Comparison of ENCODE assay signal across 25 cellular contexts in the genomic region with DNA sequence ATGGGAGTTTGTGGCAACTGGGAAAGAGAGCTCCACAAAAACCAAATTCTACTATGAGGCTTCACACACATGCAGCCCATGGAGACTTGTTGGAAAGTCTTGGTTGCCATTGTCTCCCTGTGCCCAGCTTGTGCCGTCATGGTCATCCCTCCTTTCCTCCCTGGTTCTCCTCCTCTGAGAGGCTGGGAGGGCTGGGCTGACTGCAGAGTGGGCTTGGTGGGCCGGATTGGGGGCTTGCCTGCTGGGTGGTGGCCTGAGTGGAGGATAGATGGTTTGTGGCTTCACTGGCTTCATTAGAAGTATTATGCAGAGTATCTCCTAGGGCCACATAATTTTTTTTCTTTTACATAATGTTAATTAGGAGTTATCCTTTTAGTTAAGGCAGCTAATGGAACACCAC. TPM values are rescaled to one million over a fixed set of nuclear protein-coding genes. Genes with fewer than 3 reads are reported as not detected.
"Had no signal": no experiment of that assay in that cellular context is flagged by ENCODE, and none has a peak within 500 bp of the region (broad histone marks: within the 10 kb centered on the region; RNA-seq: fewer than 3 reads in every experiment).

No MANE protein-coding gene starts in this region.

- H3K27ac ChIP-seq: ovary, parathyroid adenoma, psoas muscle, right lobe of liver, sigmoid colon, thoracic aorta, thyroid gland, tibial nerve, uterus had no signal

- H3K27me3 ChIP-seq: ovary, right lobe of liver, thyroid gland, tibial nerve, uterus had no signal

- DNase-seq: naive B cell; naive thymus-derived CD8-positive, alpha-beta T cell; nephron progenitor cell; occipital lobe; ovary; psoas muscle; right cardiac atrium; right lobe of liver; sigmoid colon; small intestine; stimulated activated CD4-positive, alpha-beta T cell treated with anti-CD3 and anti-CD28 coated beads, Interleukin-15, amount 100 ng/mL, for 24 hours; stimulated activated CD4-positive, alpha-beta T cell treated with anti-CD3 and anti-CD28 coated beads, Interleukin-2, amount 100 ng/mL, for 24 hours; stimulated activated CD4-positive, alpha-beta T cell treated with anti-CD3 and anti-CD28 coated beads, Interleukin-2, amount 100 ng/mL, for 48 hours; stimulated activated CD4-positive, alpha-beta T cell treated with anti-CD3 and anti-CD28 coated beads, Interleukin-4, amount 100 ng/mL, for 24 hours; stimulated activated naive B cell treated with anti-CD40 and anti-IgM and Interleukin-4, amounts not matched to agents 10 μg/mL and 1 μg/mL and 100 μg/mL, for 72 hours; stimulated activated naive CD4-positive, alpha-beta T cell treated with Interleukin-2 at 50 U/mL for 16 hours; thyroid gland; trophoblast cell; uterus had no signal

- H3K36me3 ChIP-seq: ovary, right lobe of liver, sigmoid colon, stomach, thoracic aorta, thyroid gland, tibial nerve, uterus had no signal

- H3K9me3 ChIP-seq: ovary, psoas muscle, right lobe of liver, sigmoid colon, stomach, thoracic aorta, thyroid gland, tibial nerve, uterus had no signal

- ATAC-seq: naive thymus-derived CD8-positive, alpha-beta T cell; natural killer cell treated with Interleukin-12 subunit alpha and Interleukin-12 subunit beta and Interleukin-15 and Interleukin-18, amount 100 ng/mL, for 72 hours; psoas muscle; right cardiac atrium; right lobe of liver; stimulated activated effector memory CD8-positive, alpha-beta T cell treated with anti-CD3 and anti-CD28 coated beads, Interleukin-12 subunit alpha, Interleukin-12 subunit beta, amount 100 ng/mL, for 72 hours; stimulated activated naive B cell treated with anti-CD40 and anti-IgM and Interleukin-4, amounts not matched to agents 10 μg/mL and 1 μg/mL and 100 μg/mL, for 72 hours had no signal

- H3K4me1 ChIP-seq: parathyroid adenoma, psoas muscle, right lobe of liver, sigmoid colon, thyroid gland, tibial nerve, uterus had no signal

- H3K4me3 ChIP-seq: ovary, psoas muscle, right lobe of liver, sigmoid colon, stomach, thoracic aorta, thyroid gland, tibial nerve, uterus had no signal

RNA-seq across cellular contexts. Expression of a gene that starts 52.3 kb away (rescaled TPM):
- total RNA-seq: naive thymus-derived CD8-positive, alpha-beta T cell; natural killer cell treated with Interleukin-12 subunit alpha and Interleukin-12 subunit beta and Interleukin-15 and Interleukin-18, amount 100 ng/mL, for 72 hours; occipital lobe; right lobe of liver; sigmoid colon; tibial nerve had no signal
